17 cellular contexts compared by ENCODE assay signal in genomic region chr18:3924455-3924854, GRCh38.
"Had no signal": no experiment of that assay in that cellular context is flagged by ENCODE, and none has a peak within 500 bp of the region (broad histone marks: within the 10 kb centered on the region; RNA-seq: fewer than 3 reads in every experiment).

No MANE protein-coding gene starts in this region.

- H3K9me3 ChIP-seq: heart right ventricle, thoracic aorta had no signal

- H3K27ac ChIP-seq: cardiac muscle cell, heart right ventricle, thoracic aorta, VCaP had no signal

- DNase-seq: activated CD4-positive, alpha-beta memory T cell treated with anti-CD3 and anti-CD28 coated beads for 36 hours; activated CD4-positive, alpha-beta T cell treated with anti-CD3 and anti-CD28 coated beads for 1 hour; activated CD8-positive, alpha-beta memory T cell treated with anti-CD3 and anti-CD28 coated beads, Interleukin-2, amount 10 ng/mL, durations not matched to agents 7 days and 5 days; activated naive CD4-positive, alpha-beta T cell treated with anti-CD3 and anti-CD28 coated beads, Interleukin-2, amount 10 ng/mL, durations not matched to agents 7 days and 5 days; activated T-cell treated with anti-CD3 and anti-CD28 coated beads, Interleukin-2, amount 50 U/mL, for 1 hour; dorsolateral prefrontal cortex; endodermal cell; heart right ventricle; naive B cell; retina; stimulated activated CD4-positive, alpha-beta T cell treated with anti-CD3 and anti-CD28 coated beads, Interleukin-4, amount 100 ng/mL, for 4 hours; stimulated activated CD8-positive, alpha-beta memory T cell treated with anti-CD3 and anti-CD28 coated beads, Interleukin-4, amount 100 ng/mL, for 48 hours; stimulated activated naive CD8-positive, alpha-beta T cell treated with anti-CD3 and anti-CD28 coated beads, Interleukin-15, Interleukin-2, amounts not matched to agents 100 U/mL and 50 U/mL, for 24 hours had no signal

- H3K36me3 ChIP-seq: cardiac muscle cell, heart right ventricle, thoracic aorta had no signal

- H3K27me3 ChIP-seq: cardiac muscle cell, dorsolateral prefrontal cortex, heart right ventricle had no signal

- H3K4me3 ChIP-seq: cardiac muscle cell, dorsolateral prefrontal cortex, heart right ventricle, skin epidermis, thoracic aorta had no signal
